ENCODE assay signal across 29 cellular contexts in the genomic region with DNA sequence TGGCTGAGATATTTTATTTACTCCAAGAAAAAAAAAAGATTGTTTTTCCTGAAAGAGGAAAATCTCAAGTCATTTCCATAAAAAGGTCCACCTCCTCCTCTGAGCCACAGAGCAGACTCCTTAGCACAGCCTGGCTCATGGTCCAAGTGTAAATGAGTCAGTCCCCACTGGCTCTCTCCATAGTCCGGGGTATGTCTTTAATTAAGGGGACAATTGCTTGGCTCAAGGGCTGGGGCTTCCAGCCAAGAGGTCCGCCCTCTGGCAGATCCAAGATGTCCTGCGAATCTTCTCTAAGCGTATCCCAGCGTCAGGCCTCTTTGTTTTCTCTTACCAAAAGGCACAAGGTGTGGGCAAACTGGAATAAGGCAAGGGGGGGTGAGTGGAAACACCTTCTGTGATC. TPM values are rescaled to one million over a fixed set of nuclear protein-coding genes. Genes with fewer than 3 reads are reported as not detected.
DNase-seq lines count a peak whose midpoint lies in the region; ATAC-seq and TF ChIP-seq lines count a peak whose summit lies in the region.
"Had no signal": no experiment of that assay in that cellular context is flagged by ENCODE, and none has a peak within 500 bp of the region (broad histone marks: within the 10 kb centered on the region; RNA-seq: fewer than 3 reads in every experiment).

No MANE protein-coding gene starts in this region.

- CTCF ChIA-PET in T-cell (lab: Charles Lee) = no interaction called here

- H3K27ac ChIP-seq in tibial artery = no peak overlapping the region
- H3K27ac ChIP-seq: coronary artery, KMS-11, neutrophil had no signal

- DNase-seq in GM04503 (ENCODE audit: low read depth) = peak; percentile 29
- peak; percentile 75 for DNase-seq in fibroblast of gingiva (ENCODE audit: low read depth)
- peak; percentile 86 to 95 for DNase-seq in lower leg skin (ENCODE audit: low spot score in 2 of 2)
- peak; percentile 71 to 72 for DNase-seq in tibial artery
- no peak for DNase-seq in NCI-H526 (lab: John Stamatoyannopoulos, UW)
- DNase-seq in DMS153 (lab: John Stamatoyannopoulos, UW) = no peak
- no peak for DNase-seq in T-cell
- no peak for DNase-seq in NCI-H187 (lab: John Stamatoyannopoulos, UW)
- DNase-seq: activated T-cell treated with anti-CD3 and anti-CD28 coated beads, Interleukin-2, amount 50 U/mL, for 24 hours; caudate nucleus; CD4-positive, CD25-positive, alpha-beta regulatory T cell; DND-41; effector memory CD8-positive, alpha-beta T cell; erythroblast; hypothalamus; MM.1S; NCI-H2029 treated with DMSO at 0.1 percent for 48 hours; NCI-H524; SK-N-SH; stimulated activated CD4-positive, alpha-beta T cell treated with anti-CD3 and anti-CD28 coated beads, Interleukin-15, amount 100 ng/mL, for 24 hours; T-helper 2 cell had no signal

- TF ChIP-seq POLR2A in lower leg skin (IDR thresholded peaks at IDR 0.05) = no peak

- no peak for ATAC-seq in T-cell (replicated peaks in 1 of 4)
- ATAC-seq: effector memory CD8-positive, alpha-beta T cell; stimulated activated effector memory CD8-positive, alpha-beta T cell treated with anti-CD3 and anti-CD28 coated beads, Interleukin-12 subunit alpha, Interleukin-12 subunit beta, amount 100 ng/mL, for 72 hours had no signal

- WGBS in lower leg skin, 2 donors = 54 to 68% methylated on average over 5 of the region's 5 CpGs

- H3K36me3 ChIP-seq in tibial artery = no peaks in the 10 kb centered on the region
- H3K36me3 ChIP-seq: neutrophil had no signal

- TF ChIP-seq CTCF in lower leg skin (IDR thresholded peaks at IDR 0.05) = no peak
- TF ChIP-seq CTCF in tibial artery (IDR thresholded peaks at IDR 0.05) = no peak

- peaks cover 27 to 32% of the 10 kb centered on the region in 2 donors for H3K27me3 Mint-ChIP-seq in T-cell

- no peaks in the 10 kb centered on the region for H3K9me3 Mint-ChIP-seq in T-cell
- H3K9me3 Mint-ChIP-seq: activated T-cell treated with anti-CD3 and anti-CD28 coated beads, Interleukin-2, amount 50 U/mL, for 24 hours; CD4-positive, CD25-positive, alpha-beta regulatory T cell; effector memory CD8-positive, alpha-beta T cell; stimulated activated effector memory CD8-positive, alpha-beta T cell treated with anti-CD3 and anti-CD28 coated beads, Interleukin-12 subunit alpha, Interleukin-12 subunit beta, amount 100 ng/mL, for 72 hours had no signal

- H3K27me3 ChIP-seq in tibial artery = peaks cover 0 to 3% of the 10 kb centered on the region in 2 donors

- POLR2A ChIA-PET in T-cell (lab: Charles Lee) = no interaction called here

- no peak overlapping the region for H3K27ac Mint-ChIP-seq in T-cell
- H3K27ac Mint-ChIP-seq: activated T-cell treated with anti-CD3 and anti-CD28 coated beads, Interleukin-2, amount 50 U/mL, for 24 hours; CD4-positive, CD25-positive, alpha-beta regulatory T cell; effector memory CD8-positive, alpha-beta T cell; stimulated activated effector memory CD8-positive, alpha-beta T cell treated with anti-CD3 and anti-CD28 coated beads, Interleukin-12 subunit alpha, Interleukin-12 subunit beta, amount 100 ng/mL, for 72 hours had no signal

- no peaks in the 10 kb centered on the region for H3K4me1 Mint-ChIP-seq in T-cell
- H3K4me1 Mint-ChIP-seq: CD4-positive, CD25-positive, alpha-beta regulatory T cell; stimulated activated effector memory CD8-positive, alpha-beta T cell treated with anti-CD3 and anti-CD28 coated beads, Interleukin-12 subunit alpha, Interleukin-12 subunit beta, amount 100 ng/mL, for 72 hours had no signal

- H3K36me3 Mint-ChIP-seq in T-cell = no peaks in the 10 kb centered on the region
- H3K36me3 Mint-ChIP-seq: CD4-positive, CD25-positive, alpha-beta regulatory T cell; stimulated activated effector memory CD8-positive, alpha-beta T cell treated with anti-CD3 and anti-CD28 coated beads, Interleukin-12 subunit alpha, Interleukin-12 subunit beta, amount 100 ng/mL, for 72 hours had no signal

- no peak overlapping the region for H3K4me3 ChIP-seq in lower leg skin (ENCODE audit: low read depth, poor library complexity, severe bottlenecking)
- H3K4me3 ChIP-seq in tibial artery = no peak overlapping the region
- H3K4me3 ChIP-seq: coronary artery had no signal

- H3K4me1 ChIP-seq in tibial artery = no peaks in the 10 kb centered on the region

- intact Hi-C loops in lower leg skin (cut with DNase I; ENCODE audit: low total_unique reads) (no loop called here), tibial artery (cut with DNase I; ENCODE audit: low total_unique reads) (loop anchor here (1.0 kb wide), 1 partner anchor 13 kb away; no protein-coding TSS in a partner anchor)

- no peak overlapping the region for H3K4me3 Mint-ChIP-seq in T-cell
- H3K4me3 Mint-ChIP-seq: activated T-cell treated with anti-CD3 and anti-CD28 coated beads, Interleukin-2, amount 50 U/mL, for 24 hours; CD4-positive, CD25-positive, alpha-beta regulatory T cell; effector memory CD8-positive, alpha-beta T cell; stimulated activated effector memory CD8-positive, alpha-beta T cell treated with anti-CD3 and anti-CD28 coated beads, Interleukin-12 subunit alpha, Interleukin-12 subunit beta, amount 100 ng/mL, for 72 hours had no signal

- no peaks in the 10 kb centered on the region for H3K9me3 ChIP-seq in tibial artery
- H3K9me3 ChIP-seq: neutrophil, SK-N-SH had no signal

RNA-seq across cellular contexts. Expression of gene FOXD2, which starts 33.3 kb away (rescaled TPM):
- total RNA-seq in lower leg skin = under 1 TPM in 3 of 4 donors, not detected in 1; 0.13 to 0.56 (median 0.45) TPM
- under 1 TPM; 0.42 to 0.76 (median 0.56) TPM for total RNA-seq in T-cell

RNA-seq across cellular contexts. Expression of gene FOXE3, which starts 55.1 kb away (rescaled TPM):
- total RNA-seq in lower leg skin (not detected), T-cell (under 1 TPM in 1 of 5 donors, not detected in 4; 0.18 TPM)
- total RNA-seq: CD4-positive, CD25-positive, alpha-beta regulatory T cell; H4; mesenteric fat pad; subcutaneous adipose tissue; ureter had no signal

Comparison
In these comparisons a context has a peak if more than half of its experiments do, and no peak if none do; other contexts are left out.
1. DNase-seq: peak in GM04503 (single experiment), fibroblast of gingiva (single experiment), lower leg skin (2 of 2) and tibial artery (2 of 2); none in NCI-H526 (0 of 2), DMS153 (single experiment), T-cell (0 of 34) and NCI-H187 (0 of 2).